Comparison of ENCODE assay signal across 9 cellular contexts in genomic region chr19:1872807-1873523, GRCh38. TPM values are rescaled to one million over a fixed set of nuclear protein-coding genes. Genes with fewer than 3 reads are reported as not detected.
DNase-seq lines count a peak whose midpoint lies in the region; ATAC-seq and TF ChIP-seq lines count a peak whose summit lies in the region.
"Had no signal": no experiment of that assay in that cellular context is flagged by ENCODE, and none has a peak within 500 bp of the region (broad histone marks: within the 10 kb centered on the region; RNA-seq: fewer than 3 reads in every experiment).

No MANE protein-coding gene starts in this region.

- H3K4me3 ChIP-seq in body of pancreas: no peak overlapping the region
- H3K4me3 ChIP-seq in thymus (ENCODE audit: low read length): no peak overlapping the region

- TF ChIP-seq CTCF in body of pancreas (IDR thresholded peaks at IDR 0.05): no peak
- no peak for TF ChIP-seq CTCF in mesothelial cell of epicardium (IDR thresholded peaks at IDR 0.05; ENCODE audit: unreplicated experiment)

- peaks cover 32% of the 10 kb centered on the region for H3K4me1 Mint-ChIP-seq in activated T-cell treated with anti-CD3 and anti-CD28 coated beads, Interleukin-2, amount 50 U/mL, for 72 hours (ENCODE audit: low read depth)
- H3K4me1 Mint-ChIP-seq in mesothelial cell of epicardium: peaks cover 24% of the 10 kb centered on the region

- no peaks in the 10 kb centered on the region for H3K9me3 Mint-ChIP-seq in activated T-cell treated with anti-CD3 and anti-CD28 coated beads, Interleukin-2, amount 50 U/mL, for 72 hours
- H3K9me3 Mint-ChIP-seq in mesothelial cell of epicardium: no peaks in the 10 kb centered on the region

- ATAC-seq in activated T-cell treated with anti-CD3 and anti-CD28 coated beads, Interleukin-2, amount 50 U/mL, for 72 hours (replicated peaks in 1 of 2): no peak
- no peak for ATAC-seq in body of pancreas

- H3K27ac Mint-ChIP-seq in activated T-cell treated with anti-CD3 and anti-CD28 coated beads, Interleukin-2, amount 50 U/mL, for 72 hours: no peak overlapping the region
- peak overlapping the region; percentile 95 for H3K27ac Mint-ChIP-seq in mesothelial cell of epicardium

- 78 to 100% methylated on average over 2 to 23 of the region's 25 CpGs for WGBS in body of pancreas, 2 donors
- 95% methylated on average over 25 of the region's 25 CpGs for WGBS in thymus

- H3K4me1 ChIP-seq in body of pancreas (peaks cover 55% of the 10 kb centered on the region), thymus (ENCODE audit: control insufficient read depth, insufficient read depth, low read length) (peaks cover 18% of the 10 kb centered on the region)

- intact Hi-C loops in body of pancreas (cut with DNase I): no loop called here

- H3K27me3 ChIP-seq in body of pancreas (no peaks in the 10 kb centered on the region), thymus (ENCODE audit: control insufficient read depth, insufficient read depth) (no peaks in the 10 kb centered on the region)

- H3K4me3 Mint-ChIP-seq in activated T-cell treated with anti-CD3 and anti-CD28 coated beads, Interleukin-2, amount 50 U/mL, for 72 hours: peak overlapping the region; percentile 98 to 99
- H3K4me3 Mint-ChIP-seq in mesothelial cell of epicardium: no peak overlapping the region

- H3K9me3 ChIP-seq in body of pancreas (no peaks in the 10 kb centered on the region), thymus (ENCODE audit: control insufficient read depth) (no peaks in the 10 kb centered on the region)

- H3K36me3 ChIP-seq in body of pancreas (replicated peaks in 1 of 2; ENCODE audit: insufficient read depth in 1 of 2, low read depth in 2 of 2) (no peaks in the 10 kb centered on the region), thymus (ENCODE audit: control insufficient read depth, insufficient read depth) (peaks cover 29% of the 10 kb centered on the region)

- no peak for TF ChIP-seq POLR2A in body of pancreas (IDR thresholded peaks at IDR 0.05)

- DNase-seq in activated T-cell treated with anti-CD3 and anti-CD28 coated beads, Interleukin-2, amount 50 U/mL, for 72 hours: no peak
- DNase-seq in activated T-cell treated with anti-CD3 and anti-CD28 coated beads for 4 hours (no peak), body of pancreas (no peak), mesothelial cell of epicardium (ENCODE audit: low spot score in 2 of 2, unreplicated experiment in 2 of 2) (no peak), NAMALWA (ENCODE audit: low spot score) (no peak), superior temporal gyrus (ENCODE audit: extremely low spot score) (no peak), Ammon's horn (ENCODE audit: low spot score) (no peak)
- DNase-seq: activated CD4-positive, alpha-beta T cell treated with anti-CD3 and anti-CD28 coated beads, Interleukin-2, amount 50 U/mL, for 1 hour had no signal

- peak overlapping the region; percentile 71 to 97 (median 82) for H3K27ac ChIP-seq in body of pancreas
- H3K27ac ChIP-seq in thymus (ENCODE audit: low read depth): peak overlapping the region; percentile 49

- H3K27me3 Mint-ChIP-seq in activated T-cell treated with anti-CD3 and anti-CD28 coated beads, Interleukin-2, amount 50 U/mL, for 72 hours (ENCODE audit: low read depth): no peaks in the 10 kb centered on the region
- no peaks in the 10 kb centered on the region for H3K27me3 Mint-ChIP-seq in mesothelial cell of epicardium (ENCODE audit: low read depth)

- H3K36me3 Mint-ChIP-seq in activated T-cell treated with anti-CD3 and anti-CD28 coated beads, Interleukin-2, amount 50 U/mL, for 72 hours (ENCODE audit: insufficient read depth in 2 of 2): peaks cover 6 to 9% of the 10 kb centered on the region in 2 donors
- no peaks in the 10 kb centered on the region for H3K36me3 Mint-ChIP-seq in mesothelial cell of epicardium

RNA-seq across cellular contexts. Expression of gene KLF16, which starts 9.6 kb away (rescaled TPM):
- 10 to 100 TPM; 26.4 to 27.5 TPM for total RNA-seq in activated T-cell treated with anti-CD3 and anti-CD28 coated beads, Interleukin-2, amount 50 U/mL, for 72 hours
- total RNA-seq in body of pancreas: 1 to 10 TPM; 2.3 to 3.6 TPM
- 22.0 to 24.1 TPM (median 23.5 TPM) in 3 replicates for total RNA-seq in mesothelial cell of epicardium
- polyA plus RNA-seq in thymus: 8.4 TPM

RNA-seq across cellular contexts. Expression of gene ABHD17A, which starts 12.3 kb away (rescaled TPM):
- 10 to 100 TPM; 84.2 to 92.1 TPM for total RNA-seq in activated T-cell treated with anti-CD3 and anti-CD28 coated beads, Interleukin-2, amount 50 U/mL, for 72 hours
- total RNA-seq in body of pancreas (100 to 1,000 TPM in 1 of 2 donors, 10 to 100 TPM in 1; 56.8 to 100 TPM), mesothelial cell of epicardium (59.4 to 67.2 TPM (median 62.0 TPM) in 3 replicates)
- polyA plus RNA-seq in thymus: 90.4 TPM

RNA-seq across cellular contexts. Expression of gene REXO1, which starts 24.7 kb away (rescaled TPM):
- total RNA-seq in activated T-cell treated with anti-CD3 and anti-CD28 coated beads, Interleukin-2, amount 50 U/mL, for 72 hours: 10 to 100 TPM; 41.4 to 46.5 TPM
- total RNA-seq in body of pancreas (10 to 100 TPM; 16.6 to 19.8 TPM), mesothelial cell of epicardium (41.6 to 46.6 TPM (median 44.3 TPM) in 3 replicates)
- polyA plus RNA-seq in thymus: 28.7 TPM

RNA-seq across cellular contexts. Expression of gene ADAT3, which starts 32.2 kb away (rescaled TPM):
- 1 to 10 TPM; 4.2 to 4.5 TPM for total RNA-seq in activated T-cell treated with anti-CD3 and anti-CD28 coated beads, Interleukin-2, amount 50 U/mL, for 72 hours
- total RNA-seq in body of pancreas (10 to 100 TPM; 10.5 to 13.7 TPM), mesothelial cell of epicardium (14.2 to 17.2 TPM (median 15.5 TPM) in 3 replicates)
- polyA plus RNA-seq in thymus: 4.5 TPM

RNA-seq across cellular contexts. Expression of gene SCAMP4, which starts 32.2 kb away (rescaled TPM):
- total RNA-seq in activated T-cell treated with anti-CD3 and anti-CD28 coated beads, Interleukin-2, amount 50 U/mL, for 72 hours: 10 to 100 TPM; 36.5 to 42.6 TPM
- 10 to 100 TPM; 37.6 to 67.2 TPM for total RNA-seq in body of pancreas
- 93.5 to 97.7 TPM (median 93.5 TPM) in 3 replicates for total RNA-seq in mesothelial cell of epicardium
- 21.9 TPM for polyA plus RNA-seq in thymus
